17 cellular contexts compared by ENCODE assay signal in genomic region chr13:76038920-76039716, GRCh38.
DNase-seq lines count a peak whose midpoint lies in the region; ATAC-seq and TF ChIP-seq lines count a peak whose summit lies in the region.
"Had no signal": no experiment of that assay in that cellular context is flagged by ENCODE, and none has a peak within 500 bp of the region (broad histone marks: within the 10 kb centered on the region; RNA-seq: fewer than 3 reads in every experiment).

No MANE protein-coding gene starts in this region.

- POLR2A ChIA-PET in HCT116 (lab: Charles Lee) = no interaction called here

- H3K36me3 ChIP-seq in HCT116 (ENCODE audit: control insufficient read depth in 1 of 2, insufficient read depth in 2 of 2, low read length in 2 of 2) (no peaks in the 10 kb centered on the region), OCI-LY3 (replicated peaks; ENCODE audit: low read depth, low read length) (no peaks in the 10 kb centered on the region)
- H3K36me3 ChIP-seq: left lung, ovary had no signal

- H3K27ac ChIP-seq in HCT116 (ENCODE audit: low read depth, low read length) = no peak overlapping the region
- H3K27ac ChIP-seq in OCI-LY3 (ENCODE audit: low read length) = no peak overlapping the region
- H3K27ac ChIP-seq: left lung, ovary had no signal

- H3K9me2 ChIP-seq in HCT116 (ENCODE audit: insufficient read depth) = no peaks in the 10 kb centered on the region

- no peak overlapping the region for H3K9ac ChIP-seq in HCT116 (ENCODE audit: low read length)
- H3K9ac ChIP-seq in OCI-LY3 (ENCODE audit: low read length) = no peak overlapping the region

- RAD21 ChIA-PET in HCT116 (lab: Charles Lee; ENCODE audit: low non-redundant PET in 1 of 2, low total read pairs in 2 of 2, uncharacterized antibody in 2 of 2, unreplicated experiment in 2 of 2) = no interaction called here

- in situ Hi-C loops in Caki2 (cut with HindIII; ENCODE audit: low pct_unique_long_range_greater_than_20kb, low sequenced_read_pairs) = no loop called here

- H4K20me1 ChIP-seq in HCT116 (ENCODE audit: insufficient read depth) (no peaks in the 10 kb centered on the region), OCI-LY3 (ENCODE audit: insufficient read depth, low read length) (no peaks in the 10 kb centered on the region)

- intact Hi-C loops in HCT116 (cut with micrococcal nuclease) = loop anchor here (1.0 kb wide), 1 partner anchor 434 kb away; no protein-coding TSS in a partner anchor

- no peak overlapping the region for H3K4me3 ChIP-seq in HCT116 (replicated peaks in 1 of 2; ENCODE audit: low read depth in 1 of 2, low read length in 2 of 2)
- no peak overlapping the region for H3K4me3 ChIP-seq in OCI-LY3 (ENCODE audit: low read length)
- H3K4me3 ChIP-seq: left lung, ovary, smooth muscle cell had no signal

- no peaks in the 10 kb centered on the region for H3K4me1 ChIP-seq in HCT116 (ENCODE audit: control insufficient read depth in 1 of 2, insufficient read depth in 2 of 2, low read length in 2 of 2)
- H3K4me1 ChIP-seq in OCI-LY3 (ENCODE audit: low read length) = no peaks in the 10 kb centered on the region
- H3K4me1 ChIP-seq: left lung had no signal

- peak; percentile 24; the same call in 1 of the 2 replicates for TF ChIP-seq RAD21 in HCT116 (IDR thresholded peaks at IDR 0.05; ENCODE audit: low read depth)

- ATAC-seq in HCT116 (peak; percentile 61), HG03457 (IDR thresholded peaks at IDR 0.05; ENCODE audit: unreplicated experiment) (no peak)
- ATAC-seq: left lung; SK-N-SH treated with all-trans-retinoic acid at 6 μM for 48 hours; stimulated activated effector memory CD8-positive, alpha-beta T cell treated with anti-CD3 and anti-CD28 coated beads, Interleukin-12 subunit alpha, Interleukin-12 subunit beta, amount 100 ng/mL, for 72 hours had no signal

- H3K9me3 ChIP-seq in HCT116 (ENCODE audit: control insufficient read depth in 1 of 2, insufficient read depth in 1 of 2, low read depth in 1 of 2, low read length in 2 of 2) (no peaks in the 10 kb centered on the region), OCI-LY3 (ENCODE audit: insufficient read depth, low read length) (no peaks in the 10 kb centered on the region)
- H3K9me3 ChIP-seq: left lung, ovary had no signal

- TF ChIP-seq POLR2A in HCT116 (IDR thresholded peaks at IDR 0.05; ENCODE audit: borderline replicate concordance, extremely low read depth, insufficient read depth, insufficient read length) = no peak

- 0 out of 6 replicates have a peak, but pooled peaks have one; percentile 9 to 27 (median 10) for TF ChIP-seq CTCF in HCT116 (IDR thresholded peaks at IDR 0.05 in 2 of 3, conservative IDR thresholded peaks at IDR 0.05 in 1 of 3; ENCODE audit: borderline replicate concordance in 1 of 3, insufficient read depth in 1 of 3, low read depth in 2 of 3, low read length in 2 of 3)
- peak; percentile 32 for TF ChIP-seq CTCF in OCI-LY3 (IDR thresholded peaks at IDR 0.05; ENCODE audit: low read depth, low read length)
- TF ChIP-seq CTCF in GM10266 (IDR thresholded peaks at IDR 0.05; ENCODE audit: control insufficient read depth, insufficient read depth, low read depth, missing control alignments) = no peak

- H3K4me2 ChIP-seq in HCT116 (ENCODE audit: low read length) (no peak overlapping the region), OCI-LY3 (ENCODE audit: low read length) (no peak overlapping the region)
- H3K4me2 ChIP-seq: smooth muscle cell had no signal

- H3K79me2 ChIP-seq in HCT116 (ENCODE audit: insufficient read depth, low read length) (no peaks in the 10 kb centered on the region), OCI-LY3 (ENCODE audit: low read length) (no peaks in the 10 kb centered on the region)

- BruUV-seq in HCT116 (replicated peaks; lab: Mats Ljungman, UMichigan) = no TSS peak

- DNase-seq in Caki2 (ENCODE audit: low read depth) = peak; percentile 15
- DNase-seq in HCT116 (ENCODE audit: low read depth, low spot score) = no peak
- DNase-seq in glomerular visceral epithelial cell (ENCODE audit: extremely low spot score) = peak; percentile 11
- DNase-seq in HPDE6-E6E7 (ENCODE audit: extremely low spot score) = no peak
- no peak for DNase-seq in DMS79 (lab: John Stamatoyannopoulos, UW)
- DNase-seq in GM10266 (ENCODE audit: extremely low spot score) = no peak
- DNase-seq: effector memory CD4-positive, alpha-beta T cell; foreskin melanocyte; HCEC 1CT; left lung; NCI-H1048; ovary had no signal

- CTCF ChIA-PET in HCT116 (lab: Charles Lee) = interaction anchor here (1.0 to 1.4 kb wide), 2 partner anchors 423 to 435 kb away, joined by 3 to 9 read pairs; no protein-coding TSS in a partner anchor

- H3K27me3 ChIP-seq in HCT116 (ENCODE audit: insufficient read depth, low read length) = no peaks in the 10 kb centered on the region
- no peaks in the 10 kb centered on the region for H3K27me3 ChIP-seq in OCI-LY3 (ENCODE audit: low read depth, low read length)
- H3K27me3 ChIP-seq: left lung, ovary had no signal

- H2AFZ ChIP-seq in HCT116 (ENCODE audit: low read depth, low read length, poor library complexity, severe bottlenecking) = no peak overlapping the region
- no peak overlapping the region for H2AFZ ChIP-seq in OCI-LY3 (ENCODE audit: low read depth, low read length)

TF ChIP-seq in HCT116, 20 proteins besides CTCF, POLR2A, EP300 and RAD21 (continues in another document):
- TF ChIP-seq EGR1 (IDR thresholded peaks at IDR 0.05; ENCODE audit: low read depth) = no peak
- no peak for TF ChIP-seq CEBPB (IDR thresholded peaks at IDR 0.05; ENCODE audit: low read depth)
- no peak for TF ChIP-seq FOSL1 (IDR thresholded peaks at IDR 0.05; ENCODE audit: low read depth)
- no peak for TF ChIP-seq ZFX (IDR thresholded peaks at IDR 0.05)
- no peak for TF ChIP-seq POLR2AphosphoS5 (IDR thresholded peaks at IDR 0.05; ENCODE audit: low read depth, low read length)
- no peak for TF ChIP-seq SRF (IDR thresholded peaks at IDR 0.05; ENCODE audit: low read depth)
- TF ChIP-seq EZH2phosphoT487 (IDR thresholded peaks at IDR 0.05; ENCODE audit: borderline replicate concordance) = no peak
- no peak for TF ChIP-seq EZH2 (IDR thresholded peaks at IDR 0.05)
- no peak for TF ChIP-seq MAX (IDR thresholded peaks at IDR 0.05)
- no peak for TF ChIP-seq ZNF274 (IDR thresholded peaks at IDR 0.05; ENCODE audit: low read depth, low read length)
- no peak for TF ChIP-seq ZBTB33 (IDR thresholded peaks at IDR 0.05; ENCODE audit: extremely low read depth, insufficient replicate concordance, low read length)
- TF ChIP-seq SP1 (IDR thresholded peaks at IDR 0.05; ENCODE audit: low read depth) = no peak
- TF ChIP-seq ATF3 (IDR thresholded peaks at IDR 0.05) = no peak
- no peak for TF ChIP-seq YY1 (IDR thresholded peaks at IDR 0.05; ENCODE audit: extremely low read depth, insufficient replicate concordance, low read depth, low read length)
- TF ChIP-seq REST (IDR thresholded peaks at IDR 0.05; ENCODE audit: low read depth) = no peak
- no peak for TF ChIP-seq SIN3A (IDR thresholded peaks at IDR 0.05; ENCODE audit: low read depth)
- no peak for TF ChIP-seq CBX3 (IDR thresholded peaks at IDR 0.05; ENCODE audit: low read depth)
- TF ChIP-seq TCF7L2 (IDR thresholded peaks at IDR 0.05; ENCODE audit: borderline replicate concordance, extremely low read depth, insufficient read depth, insufficient read length) = no peak
- TF ChIP-seq ELF1 (IDR thresholded peaks at IDR 0.05; ENCODE audit: borderline replicate concordance, low read depth) = no peak

Comparison
In these comparisons a context has a peak if more than half of its experiments do, and no peak if none do; other contexts are left out.
1. DNase-seq: peak in Caki2 (single experiment) and glomerular visceral epithelial cell (single experiment); none in HCT116 (single experiment), HPDE6-E6E7 (single experiment), DMS79 (single experiment) and GM10266 (single experiment).